1 cellular context compared by ENCODE assay signal in genomic region chr12:28164644-28165313, GRCh38.
TF ChIP-seq lines count a peak whose summit lies in the region.

No MANE protein-coding gene starts in this region.

TF ChIP-seq in K562, 482 proteins besides CTCF, POLR2A, EP300 and RAD21:
- TF ChIP-seq HOMEZ (CRISPR knock-in tag; IDR thresholded peaks at IDR 0.05) (no peak), PHF20 (IDR thresholded peaks at IDR 0.05; ENCODE audit: partially characterized antibody) (no peak)
